17 cellular contexts compared by ENCODE assay signal in genomic region chr1:53089478-53090226, GRCh38. TPM values are rescaled to one million over a fixed set of nuclear protein-coding genes. Genes with fewer than 3 reads are reported as not detected.
A peak's percentile ranks its signal among the peaks of the same experiment; 100 is the strongest.
DNase-seq lines count a peak whose midpoint lies in the region; ATAC-seq, FAIRE-seq and TF ChIP-seq lines count a peak whose summit lies in the region.
"Had no signal": no experiment of that assay in that cellular context is flagged by ENCODE, and none has a peak within 500 bp of the region (broad histone marks: within the 10 kb centered on the region; RNA-seq: fewer than 3 reads in every experiment).

No MANE protein-coding gene starts in this region.

- in situ Hi-C loops in brain microvascular endothelial cell (cut with HindIII; ENCODE audit: low pct_ligation_motif_present, low sequenced_read_pairs): no loop called here

- TF ChIP-seq CTCF in AG10803 (conservative IDR thresholded peaks at IDR 0.05; ENCODE audit: low read length) (no peak), choroid plexus epithelial cell (conservative IDR thresholded peaks at IDR 0.05; ENCODE audit: low read depth, low read length) (no peak), CD14-positive monocyte (IDR thresholded peaks at IDR 0.05) (no peak), brain microvascular endothelial cell (IDR thresholded peaks at IDR 0.05; ENCODE audit: low read depth, low read length, missing control alignments) (no peak)

- H3K4me1 Mint-ChIP-seq in CD14-positive monocyte: peaks cover 7% of the 10 kb centered on the region
- H3K4me1 Mint-ChIP-seq: activated naive CD8-positive, alpha-beta T cell treated with anti-CD3 and anti-CD28 coated beads, Interleukin-2, amount 10 ng/mL, durations not matched to agents 7 days and 5 days had no signal

- H3K27ac Mint-ChIP-seq in CD14-positive monocyte: no peak overlapping the region
- H3K27ac Mint-ChIP-seq: activated naive CD8-positive, alpha-beta T cell treated with anti-CD3 and anti-CD28 coated beads, Interleukin-2, amount 10 ng/mL, durations not matched to agents 7 days and 5 days had no signal

- peak; percentile 34 for DNase-seq in AG10803 (ENCODE audit: low read depth)
- DNase-seq in HTR-8/SVneo (ENCODE audit: insufficient read length, low spot score): no peak
- peak; percentile 21 for DNase-seq in choroid plexus epithelial cell (ENCODE audit: low read depth)
- peak; percentile 81 for DNase-seq in mucosa of gallbladder (ENCODE audit: low spot score)
- DNase-seq in CD14-positive monocyte (ENCODE audit: low spot score): no peak
- DNase-seq in activated naive CD4-positive, alpha-beta T cell treated with anti-CD3 and anti-CD28 coated beads, Interleukin-2, amount 50 U/mL, for 16 hours: no peak
- no peak for DNase-seq in brain microvascular endothelial cell
- DNase-seq: activated naive CD8-positive, alpha-beta T cell treated with anti-CD3 and anti-CD28 coated beads, Interleukin-2, amount 10 ng/mL, durations not matched to agents 7 days and 5 days; kidney; NCI-H1092 treated with DMSO at 0.1 percent for 48 hours; NCI-H2171 had no signal

- ATAC-seq in GM21576 (IDR thresholded peaks at IDR 0.05; ENCODE audit: unreplicated experiment): no peak

- H3K4me3 ChIP-seq in AG10803 (ENCODE audit: low read length) (no peak overlapping the region), choroid plexus epithelial cell (ENCODE audit: low read depth, low read length) (no peak overlapping the region), brain microvascular endothelial cell (ENCODE audit: low read depth, low read length) (no peak overlapping the region)
- H3K4me3 ChIP-seq: prostate gland had no signal

- no peaks in the 10 kb centered on the region for H3K27me3 ChIP-seq in brain microvascular endothelial cell (replicated peaks)

- H3K27me3 Mint-ChIP-seq in CD14-positive monocyte (ENCODE audit: low read depth in 3 of 3): peaks cover 0 to 3% (median 2%) of the 10 kb centered on the region in 3 donors
- H3K27me3 Mint-ChIP-seq: activated naive CD8-positive, alpha-beta T cell treated with anti-CD3 and anti-CD28 coated beads, Interleukin-2, amount 10 ng/mL, durations not matched to agents 7 days and 5 days had no signal

- no peaks in the 10 kb centered on the region for H3K9me3 Mint-ChIP-seq in CD14-positive monocyte
- H3K9me3 Mint-ChIP-seq: activated naive CD8-positive, alpha-beta T cell treated with anti-CD3 and anti-CD28 coated beads, Interleukin-2, amount 10 ng/mL, durations not matched to agents 7 days and 5 days had no signal

- no peaks in the 10 kb centered on the region for H3K36me3 Mint-ChIP-seq in CD14-positive monocyte
- H3K36me3 Mint-ChIP-seq: activated naive CD8-positive, alpha-beta T cell treated with anti-CD3 and anti-CD28 coated beads, Interleukin-2, amount 10 ng/mL, durations not matched to agents 7 days and 5 days had no signal

- FAIRE-seq in HTR-8/SVneo (lab: Jason Lieb, UNC): peak; percentile 42
- FAIRE-seq: endothelial cell of umbilical vein, kidney had no signal

- no peaks in the 10 kb centered on the region for H3K36me3 ChIP-seq in brain microvascular endothelial cell (replicated peaks)
- H3K36me3 ChIP-seq: prostate gland had no signal

- H3K27ac ChIP-seq in brain microvascular endothelial cell: no peak overlapping the region
- H3K27ac ChIP-seq: prostate gland had no signal

- intact Hi-C loops in CD14-positive monocyte (cut with micrococcal nuclease): no loop called here

- H3K4me3 Mint-ChIP-seq in CD14-positive monocyte: no peak overlapping the region
- H3K4me3 Mint-ChIP-seq: activated naive CD8-positive, alpha-beta T cell treated with anti-CD3 and anti-CD28 coated beads, Interleukin-2, amount 10 ng/mL, durations not matched to agents 7 days and 5 days had no signal

RNA-seq across cellular contexts. Expression of gene PODN, which starts 27.6 kb away (rescaled TPM):
- total RNA-seq in mucosa of gallbladder: 250 TPM
- not detected for polyA plus RNA-seq in CD14-positive monocyte
- total RNA-seq: T-helper 2 cell treated with Interferon-gamma antibody and Interleukin-4, amounts not matched to agents 100 ng/mL and 5 ng/mL, for 36 hours had no signal

RNA-seq across cellular contexts. Expression of gene SLC1A7, which starts 52.8 kb away (rescaled TPM):
- 21.1 TPM for total RNA-seq in mucosa of gallbladder
- polyA plus RNA-seq in CD14-positive monocyte: not detected
- total RNA-seq: activated naive CD8-positive, alpha-beta T cell treated with anti-CD3 and anti-CD28 coated beads, Interleukin-2, amount 10 ng/mL, durations not matched to agents 7 days and 5 days; cerebellum; endothelial cell of umbilical vein; kidney; T-helper 2 cell treated with Interferon-gamma antibody and Interleukin-4, amounts not matched to agents 100 ng/mL and 5 ng/mL, for 36 hours; temporal lobe had no signal
- polyA plus RNA-seq: endothelial cell of umbilical vein had no signal

Comparison
In these comparisons a context has a peak if more than half of its experiments do, and no peak if none do; other contexts are left out.
1. DNase-seq: peak in AG10803 (single experiment), choroid plexus epithelial cell (single experiment) and mucosa of gallbladder (single experiment); none in HTR-8/SVneo (single experiment), CD14-positive monocyte (single experiment), activated naive CD4-positive, alpha-beta T cell treated with anti-CD3 and anti-CD28 coated beads, Interleukin-2, amount 50 U/mL, for 16 hours (single experiment) and brain microvascular endothelial cell (single experiment).